In genomic region chr12:108935165-108935564, GRCh38 we compare ENCODE assay signal across 23 cellular contexts. TPM values are rescaled to one million over a fixed set of nuclear protein-coding genes. Genes with fewer than 3 reads are reported as not detected.
DNase-seq lines count a peak whose midpoint lies in the region; ATAC-seq, FAIRE-seq and TF ChIP-seq lines count a peak whose summit lies in the region.
"Had no signal": no experiment of that assay in that cellular context is flagged by ENCODE, and none has a peak within 500 bp of the region (broad histone marks: within the 10 kb centered on the region; RNA-seq: fewer than 3 reads in every experiment).

No MANE protein-coding gene starts in this region.

- no peak overlapping the region for H2BK5ac ChIP-seq in neuronal stem cell (ENCODE audit: low read length)

- no peak overlapping the region for H4K91ac ChIP-seq in neuronal stem cell (ENCODE audit: low read depth, low read length, poor library complexity)

- peak; percentile 42 for FAIRE-seq in GM12892 (lab: Jason Lieb, UNC)
- FAIRE-seq in GM12878 (lab: Jason Lieb, UNC), result no peak
- FAIRE-seq: A549, D721Med, H54 had no signal

- TF ChIP-seq RAD21 in GM12878 (IDR thresholded peaks at IDR 0.05; ENCODE audit: insufficient read depth, low read depth, low read length), result no peak

- H3K23ac ChIP-seq in neuronal stem cell (ENCODE audit: low read depth, low read length, poor library complexity), result no peak overlapping the region

- H2AFZ ChIP-seq in Karpas-422 (ENCODE audit: low read length) (no peak overlapping the region), GM12878 (ENCODE audit: control insufficient read depth, low read depth, low read length) (no peak overlapping the region), neuronal stem cell (ENCODE audit: low read length) (no peak overlapping the region)
- H2AFZ ChIP-seq: GM23248 had no signal

- in situ Hi-C loops in GM12878 (cut with MboI), result no loop called here

- RAD21 ChIA-PET in GM12878 (lab: Charles Lee; ENCODE audit: unreplicated experiment), result interaction anchor here (0.5 kb wide), 1 partner anchor 39 kb away, joined by 4 read pairs; no protein-coding TSS in a partner anchor

- WGBS in GM12878 (ENCODE audit: insufficient coverage, insufficient replicate concordance, low lambda C conversion rate, missing lambda C conversion rate), result under 1% methylated on average over 6 of the region's 6 CpGs
- WGBS in upper lobe of left lung, 2 donors, result 65 to 81% methylated on average over 6 of the region's 6 CpGs
- WGBS in neuronal stem cell (ENCODE audit: extremely low coverage in 2 of 2, insufficient read length in 2 of 2, insufficient replicate concordance in 1 of 2), 2 donors, result no CpG with 5 or more reads among the region's 6 CpGs

- POLR2A ChIA-PET in GM12878 (lab: Charles Lee), result no interaction called here

- H3K79me1 ChIP-seq in neuronal stem cell (ENCODE audit: low read depth, low read length), result no peaks in the 10 kb centered on the region

- no peak overlapping the region for H4K8ac ChIP-seq in neuronal stem cell (ENCODE audit: low read depth, low read length)

- H3K27me3 ChIP-seq in GM06990 (replicated peaks; ENCODE audit: control insufficient read depth, insufficient read depth, low read length) (no peaks in the 10 kb centered on the region), Karpas-422 (ENCODE audit: low read length) (no peaks in the 10 kb centered on the region), GM12878 (replicated peaks in 1 of 2; ENCODE audit: control insufficient read depth in 2 of 2, insufficient read depth in 2 of 2, low read length in 1 of 2) (no peaks in the 10 kb centered on the region; a peak in 2 of 4 replicates), upper lobe of left lung (no peaks in the 10 kb centered on the region), neuronal stem cell (ENCODE audit: control insufficient read depth in 3 of 3, insufficient read depth in 3 of 3, low read depth in 1 of 3, low read length in 3 of 3) (peaks cover 0 to 9% (median 2%) of the 10 kb centered on the region in 3 experiments)
- H3K27me3 ChIP-seq: BE2C had no signal

- no TSS peak for BruUV-seq in GM12878 (replicated peaks; lab: Mats Ljungman, UMichigan)

- CTCF ChIA-PET in GM12878 (lab: Yijun Ruan, JAX), result interaction anchor here (2.5 kb wide), 1 partner anchor 16 kb away, joined by 7 read pairs; no protein-coding TSS in a partner anchor

- TF ChIP-seq CTCF in GM06990 (IDR thresholded peaks at IDR 0.05; ENCODE audit: insufficient read depth, low read length, poor library complexity, severe bottlenecking) (no peak), GM12878 (IDR thresholded peaks at IDR 0.05 in 2 of 3, conservative IDR thresholded peaks at IDR 0.05 in 1 of 3; ENCODE audit: control insufficient read depth in 2 of 3, extremely low read depth in 1 of 3, insufficient read depth in 1 of 3, low read depth in 3 of 3, low read length in 3 of 3) (no peak), upper lobe of left lung (IDR thresholded peaks at IDR 0.05) (no peak)

- no peaks in the 10 kb centered on the region for H3K36me3 ChIP-seq in GM06990 (ENCODE audit: control insufficient read depth, insufficient read depth, low read length)
- H3K36me3 ChIP-seq in Karpas-422 (ENCODE audit: insufficient read depth, low read length), result no peaks in the 10 kb centered on the region
- no peaks in the 10 kb centered on the region for H3K36me3 ChIP-seq in GM12878 (ENCODE audit: control insufficient read depth in 2 of 2, insufficient read depth in 2 of 2, low read length in 1 of 2)
- no peaks in the 10 kb centered on the region for H3K36me3 ChIP-seq in upper lobe of left lung
- H3K36me3 ChIP-seq in neuronal stem cell (replicated peaks in 1 of 2; ENCODE audit: control insufficient read depth in 2 of 2, insufficient read depth in 2 of 2, low read length in 2 of 2), result no peaks in the 10 kb centered on the region
- H3K36me3 ChIP-seq: BE2C had no signal

- H2BK120ac ChIP-seq in neuronal stem cell (ENCODE audit: low read depth, low read length), result no peak overlapping the region

- no peak overlapping the region for H3K18ac ChIP-seq in neuronal stem cell (ENCODE audit: low read length)

- H3K4ac ChIP-seq in neuronal stem cell (ENCODE audit: low read length), result no peak overlapping the region

- no peak for TF ChIP-seq POLR2A in GM12892 (IDR thresholded peaks at IDR 0.05; ENCODE audit: low read depth, low read length)
- TF ChIP-seq POLR2A in GM12878 (IDR thresholded peaks at IDR 0.05; ENCODE audit: low read depth, low read length), result no peak
- TF ChIP-seq POLR2A in upper lobe of left lung (IDR thresholded peaks at IDR 0.05), result no peak

- DNase-seq in GM06990 (ENCODE audit: extremely low read depth, insufficient read length) (peak; percentile 26), GM12892 (ENCODE audit: insufficient read length) (no peak), Karpas-422 (no peak), GM12878 (ENCODE audit: low read depth, low spot score) (peak; percentile 33), left lobe of liver (ENCODE audit: low spot score) (no peak), upper lobe of left lung (no peak), neuronal stem cell (ENCODE audit: low spot score) (no peak), NCI-H748 treated with DMSO at 0.1 percent for 48 hours (lab: John Stamatoyannopoulos, UW) (no peak)
- DNase-seq: BE2C; CD4-positive, alpha-beta memory T cell; DMS153; DMS79 treated with DMSO at 0.1 percent for 48 hours; GDM1; GM23248; IMR-90; KBM-7 had no signal

- H3K9ac ChIP-seq in Karpas-422 (ENCODE audit: low read length) (no peak overlapping the region), GM12878 (ENCODE audit: control insufficient read depth, insufficient read depth, low read length) (no peak overlapping the region), neuronal stem cell (ENCODE audit: low read depth, low read length, poor library complexity) (no peak overlapping the region)
- H3K9ac ChIP-seq: GM23248 had no signal

- H3K4me2 ChIP-seq in Karpas-422 (ENCODE audit: low read depth, low read length, poor library complexity, severe bottlenecking) (peak overlapping the region; percentile 11), GM12878 (ENCODE audit: control insufficient read depth, insufficient read depth) (peak overlapping the region; percentile 30), neuronal stem cell (ENCODE audit: insufficient read depth, low read length, poor library complexity, severe bottlenecking) (no peak overlapping the region)
- H3K4me2 ChIP-seq: A549 had no signal

- ATAC-seq in GM12878 (peak; percentile 71), left lobe of liver (no peak), upper lobe of left lung (ENCODE audit: low FRiP score in 2 of 2) (no peak)
- ATAC-seq: A549, HCT116 had no signal

- H2BK12ac ChIP-seq in neuronal stem cell (ENCODE audit: low read length), result no peak overlapping the region

- H3K79me2 ChIP-seq in Karpas-422 (ENCODE audit: low read length), result no peaks in the 10 kb centered on the region
- H3K79me2 ChIP-seq in GM12878 (ENCODE audit: control insufficient read depth, insufficient read depth, low read length), result no peaks in the 10 kb centered on the region

- no peak overlapping the region for H2BK15ac ChIP-seq in neuronal stem cell (ENCODE audit: low read length)

- 0 out of 4 replicates have a peak, but pooled peaks of 1 of the 2 experiments have one; percentile 34 for TF ChIP-seq EP300 in GM12878 (IDR thresholded peaks at IDR 0.05; ENCODE audit: borderline replicate concordance in 1 of 2, control insufficient read depth in 1 of 2, low read depth in 2 of 2, low read length in 2 of 2)
- no peak for TF ChIP-seq EP300 in upper lobe of left lung (IDR thresholded peaks at IDR 0.05)

- H3K9me3 ChIP-seq in Karpas-422 (ENCODE audit: low read length) (no peaks in the 10 kb centered on the region), GM12878 (replicated peaks; ENCODE audit: control insufficient read depth, insufficient read depth, low read length) (no peaks in the 10 kb centered on the region; the same call in 2 of the 3 replicates), upper lobe of left lung (no peaks in the 10 kb centered on the region), neuronal stem cell (replicated peaks in 1 of 2; ENCODE audit: control insufficient read depth in 2 of 2, insufficient read depth in 1 of 2, low read depth in 1 of 2, low read length in 2 of 2) (no peaks in the 10 kb centered on the region)
- H3K9me3 ChIP-seq: A549, BE2C had no signal

- H2AK5ac ChIP-seq in neuronal stem cell (ENCODE audit: low read depth, low read length), result no peak overlapping the region

- peaks cover 10% of the 10 kb centered on the region for H3K4me1 ChIP-seq in Karpas-422 (ENCODE audit: low read length)
- peaks cover 22% of the 10 kb centered on the region for H3K4me1 ChIP-seq in GM12878 (ENCODE audit: control insufficient read depth, insufficient read depth, low read length)
- H3K4me1 ChIP-seq in upper lobe of left lung, result no peaks in the 10 kb centered on the region
- H3K4me1 ChIP-seq in neuronal stem cell (ENCODE audit: control insufficient read depth in 2 of 2, insufficient read depth in 1 of 2, low read depth in 1 of 2, low read length in 2 of 2), result peaks cover 0 to 1% of the 10 kb centered on the region in 2 donors
- H3K4me1 ChIP-seq: A549, BE2C had no signal

- no peak overlapping the region for H3K27ac ChIP-seq in Karpas-422 (ENCODE audit: low read length)
- H3K27ac ChIP-seq in GM12878 (ENCODE audit: control insufficient read depth, insufficient read depth), result no peak overlapping the region
- no peak overlapping the region for H3K27ac ChIP-seq in upper lobe of left lung
- no peak overlapping the region for H3K27ac ChIP-seq in neuronal stem cell (replicated peaks; ENCODE audit: low read length)
- H3K27ac ChIP-seq: A549, C4-2B, GM23248 had no signal

- SMC1A ChIA-PET in GM12878 (lab: Charles Lee; ENCODE audit: uncharacterized antibody, unreplicated experiment), result interaction anchor here (0.7 kb wide), 1 partner anchor 29 kb away, joined by 3 read pairs; no protein-coding TSS in a partner anchor

- intact Hi-C loops in GM12878 (cut with micrococcal nuclease; ENCODE audit: unreplicated experiment), result no loop called here

- H3K14ac ChIP-seq in neuronal stem cell (ENCODE audit: low read length), result no peak overlapping the region

- H3K4me3 ChIP-seq in GM06990 (replicated peaks; ENCODE audit: low read depth, low read length), result no peak overlapping the region
- no peak overlapping the region for H3K4me3 ChIP-seq in Karpas-422 (ENCODE audit: low read length)
- H3K4me3 ChIP-seq in GM12878, result peak overlapping the region; percentile 22; the same call in 1 of the 2 replicates
- H3K4me3 ChIP-seq in upper lobe of left lung, result no peak overlapping the region
- H3K4me3 ChIP-seq in neuronal stem cell (ENCODE audit: low read length in 2 of 2), result no peak overlapping the region
- H3K4me3 ChIP-seq: A549, GM23248 had no signal

- H4K20me1 ChIP-seq in Karpas-422 (ENCODE audit: insufficient read depth, low read depth, low read length) (no peaks in the 10 kb centered on the region), GM12878 (ENCODE audit: control insufficient read depth, insufficient read depth) (no peaks in the 10 kb centered on the region)

- no peaks in the 10 kb centered on the region for H3K9me2 ChIP-seq in Karpas-422 (replicated peaks; ENCODE audit: insufficient read depth, low read length)

RNA-seq across cellular contexts. Expression of gene DAO, which starts 55.3 kb away (rescaled TPM):
- not detected for polyA plus RNA-seq in GM12892 (2012; ENCODE audit: missing spikeins)
- total RNA-seq in Karpas-422 (2014; rRNA removed; shearing (Covaris generic); ENCODE audit: low replicate concordance), result not detected in 2 replicates
- not detected in 2 replicates for total RNA-seq in GM12878 (2013; cell fraction: nucleolus; rRNA removed)
- total RNA-seq in GM12878 (2014; rRNA removed) (not detected in 2 replicates), GM12878 (2014; rRNA removed; fragmentation: Illumina TruSeq; extraction: Trizol) (not detected in 2 replicates), GM12878 (2021) (not detected in 2 replicates), left lobe of liver (65.3 TPM), upper lobe of left lung (not detected)
- not detected for polyA plus RNA-seq in GM12878 (2011; ENCODE audit: low read depth)
- polyA plus RNA-seq in GM12878 (2011; rRNA removed) (0.15 TPM in 1 of 2 replicates, not detected in the other), GM12878 (2014; fragmentation: Illumina TruSeq; extraction: Trizol) (not detected in 2 replicates), GM12878 (2014; fragmentation: Nextera tagmentation; extraction: Ambion mirVana) (not detected), GM12878 (2014; rRNA removed) (not detected in 2 replicates), GM12878 (2016; fragmentation: Nextera tagmentation; extraction: Ambion mirVana) (not detected)
- polyA plus RNA-seq in GM12878 (2011; cell fraction: cytosol; rRNA removed), result not detected in 2 replicates
- polyA plus RNA-seq in GM12878 (2011; cell fraction: nucleus; rRNA removed), result 0.23 and 0.30 TPM in 2 replicates
- polyA plus RNA-seq in GM12878 (2012), result not detected in 2 replicates
- polyA minus RNA-seq in GM12878 (2011; rRNA and poly(A)+ RNA removed), result not detected in 2 replicates
- polyA minus RNA-seq in GM12878 (2011; cell fraction: cytosol; rRNA and poly(A)+ RNA removed), result not detected in 2 replicates
- not detected in 2 replicates for polyA minus RNA-seq in GM12878 (2011; cell fraction: nucleus; rRNA and poly(A)+ RNA removed)
- polyA plus RNA-seq in neuronal stem cell (2013, experiment 1 of 2), result not detected
- not detected for polyA plus RNA-seq in neuronal stem cell (2013, experiment 2 of 2)
- total RNA-seq: CD4-positive, alpha-beta memory T cell; GM23248; HT-29; IMR-90 had no signal
- polyA plus RNA-seq: A549; AG04450; CD4-positive, alpha-beta memory T cell; GM23248; IMR-90 had no signal

Comparison
In these comparisons a context has a peak if more than half of its experiments do, and no peak if none do; other contexts are left out.
1. DNase-seq: peak in GM06990 (single experiment) and GM12878 (single experiment); none in GM12892 (single experiment), Karpas-422 (single experiment), left lobe of liver (single experiment), upper lobe of left lung (0 of 2), neuronal stem cell (single experiment) and NCI-H748 treated with DMSO at 0.1 percent for 48 hours (single experiment).
2. RNA of gene DAO, which starts 55.3 kb away (total RNA-seq): 65.3 TPM in left lobe of liver (single experiment); not detected in Karpas-422, not detected in GM12878 and not detected in upper lobe of left lung; every median in the first group is over 10 times any median in the second.